8 cellular contexts compared by ENCODE assay signal in genomic region chr12:29148065-29148957, GRCh38. TPM values are rescaled to one million over a fixed set of nuclear protein-coding genes. Genes with fewer than 3 reads are reported as not detected.
DNase-seq lines count a peak whose midpoint lies in the region; ATAC-seq and TF ChIP-seq lines count a peak whose summit lies in the region.

No MANE protein-coding gene starts in this region.

- in situ Hi-C loops in brain microvascular endothelial cell (cut with HindIII; ENCODE audit: low pct_ligation_motif_present, low sequenced_read_pairs): no loop called here

- no peaks in the 10 kb centered on the region for H3K27me3 ChIP-seq in brain microvascular endothelial cell (replicated peaks)
- peaks cover 0 to 24% (median 9%) of the 10 kb centered on the region in 7 donors for H3K27me3 ChIP-seq in spleen (replicated peaks in 1 of 7)

- peak; percentile 16 for ATAC-seq in GM18505 (IDR thresholded peaks at IDR 0.05; ENCODE audit: unreplicated experiment)

- DNase-seq in AG20443 (ENCODE audit: low spot score): peak; percentile 35
- DNase-seq in M059J (ENCODE audit: low read depth): peak; percentile 51
- DNase-seq in brain microvascular endothelial cell: peak; percentile 23
- DNase-seq in iPS-NIHi7 (ENCODE audit: extremely low spot score): peak; percentile 22
- DNase-seq in spleen: peak; percentile 81
- no peak for DNase-seq in ureter (ENCODE audit: low spot score)
- DNase-seq in SKM-1 treated with dmso at 0.1 percent for 144 hours (lab: John Stamatoyannopoulos, UW; ENCODE audit: unreplicated experiment): no peak

- H3K36me3 ChIP-seq in brain microvascular endothelial cell (replicated peaks) (no peaks in the 10 kb centered on the region), spleen (no peaks in the 10 kb centered on the region)

- 1 to 3% (median 1%) methylated on average over 21 of the region's 21 CpGs for WGBS in spleen, 5 donors

- H3K4me1 ChIP-seq in spleen: peaks cover 11 to 62% (median 44%) of the 10 kb centered on the region in 6 donors

- intact Hi-C loops in spleen (cut with DNase I; ENCODE audit: low total_unique reads): no loop called here

- TF ChIP-seq CTCF in brain microvascular endothelial cell (IDR thresholded peaks at IDR 0.05; ENCODE audit: low read depth, low read length, missing control alignments) (no peak), spleen (IDR thresholded peaks at IDR 0.05 in 8 of 11, conservative IDR thresholded peaks at IDR 0.05 in 3 of 11) (no peak)

- H3K4me3 ChIP-seq in brain microvascular endothelial cell (ENCODE audit: low read depth, low read length): peak overlapping the region; percentile 82
- peak overlapping the region; percentile 67 to 81 (median 74) for H3K4me3 ChIP-seq in spleen

- TF ChIP-seq POLR2A in GM18505 (IDR thresholded peaks at IDR 0.05; ENCODE audit: borderline replicate concordance, extremely low read depth, insufficient read depth, insufficient read length): no peak
- no peak for TF ChIP-seq POLR2A in spleen (IDR thresholded peaks at IDR 0.05)

- H3K9me3 ChIP-seq in spleen: no peaks in the 10 kb centered on the region

- H3K27ac ChIP-seq in brain microvascular endothelial cell (peak overlapping the region; percentile 66), spleen (peak overlapping the region; percentile 76 to 97 (median 91))

RNA-seq across cellular contexts. Expression of gene FAR2, which starts 0.8 kb away (rescaled TPM):
- total RNA-seq in M059J (2014; rRNA removed; shearing (Covaris generic)): 6.6 and 10.0 TPM in 2 replicates
- total RNA-seq in spleen: 10 to 100 TPM; 24.9 to 51.8 (median 32.7) TPM
- 1 to 10 TPM; 2.9 to 9.8 (median 4.2) TPM for polyA plus RNA-seq in spleen
- 10.1 TPM for total RNA-seq in ureter

Comparison
In these comparisons a context has a peak if more than half of its experiments do, and no peak if none do; other contexts are left out.
1. DNase-seq: peak in AG20443 (single experiment), M059J (single experiment), brain microvascular endothelial cell (single experiment), iPS-NIHi7 (single experiment) and spleen (single experiment); none in ureter (single experiment) and SKM-1 treated with dmso at 0.1 percent for 144 hours (single experiment).